24 cellular contexts compared by ENCODE assay signal in genomic region chrX:17968367-17968766, GRCh38.
DNase-seq lines count a peak whose midpoint lies in the region; ATAC-seq, FAIRE-seq and TF ChIP-seq lines count a peak whose summit lies in the region.
"Had no signal": no experiment of that assay in that cellular context is flagged by ENCODE, and none has a peak within 500 bp of the region (broad histone marks: within the 10 kb centered on the region; RNA-seq: fewer than 3 reads in every experiment).

No MANE protein-coding gene starts in this region.

- TF ChIP-seq EP300 in neural cell (conservative IDR thresholded peaks at IDR 0.05; ENCODE audit: poor library complexity, severe bottlenecking): peak; percentile 12

- peak overlapping the region; percentile 44 for H3K4me2 ChIP-seq in neural cell (ENCODE audit: low read length)
- H3K4me2 ChIP-seq: KMS-11 had no signal

- no peak for TF ChIP-seq POLR2A in GM12891 (IDR thresholded peaks at IDR 0.05; ENCODE audit: low read depth, low read length)

- no peaks in the 10 kb centered on the region for H3K36me3 ChIP-seq in neural cell (ENCODE audit: insufficient read depth, low read length)
- H3K36me3 ChIP-seq in mucosa of descending colon (ENCODE audit: low read depth): no peaks in the 10 kb centered on the region
- H3K36me3 ChIP-seq: cardiac muscle cell, thoracic aorta, vagina had no signal

- intact Hi-C loops in cardiac septum (cut with DNase I) (no loop called here), mucosa of descending colon (cut with DNase I, micrococcal nuclease) (no loop called here)

- TF ChIP-seq CTCF in neural cell (IDR thresholded peaks at IDR 0.05; ENCODE audit: poor library complexity, severe bottlenecking) (no peak), mucosa of descending colon (IDR thresholded peaks at IDR 0.05) (no peak)

- peak; percentile 44 for DNase-seq in NCI-H1092 (lab: John Stamatoyannopoulos, UW)
- DNase-seq in NCI-H187 treated with DMSO at 0.1 percent for 48 hours (lab: John Stamatoyannopoulos, UW): peak; percentile 45
- peak; percentile 92 for DNase-seq in NCI-H748 (lab: John Stamatoyannopoulos, UW; ENCODE audit: unreplicated experiment)
- DNase-seq in cardiac septum (ENCODE audit: low spot score): no peak
- DNase-seq in GM12891 (ENCODE audit: insufficient read length, low spot score): no peak
- no peak for DNase-seq in mucosa of descending colon
- DNase-seq: activated CD4-positive, alpha-beta T cell treated with anti-CD3 and anti-CD28 coated beads for 4 hours; activated naive CD4-positive, alpha-beta T cell treated with anti-CD3 and anti-CD28 coated beads, Interleukin-2, amount 10 ng/mL, durations not matched to agents 7 days and 5 days; activated T-cell treated with anti-CD3 and anti-CD28 coated beads, Interleukin-2, amount 50 U/mL, for 48 hours; amygdala; CD4-positive, alpha-beta T cell; dermis blood vessel endothelial cell; HCEC 1CT; kidney glomerular epithelial cell; nucleus accumbens; stimulated activated naive CD4-positive, alpha-beta T cell had no signal

- H3K27me3 ChIP-seq in neural cell (ENCODE audit: insufficient read depth, low read depth, low read length): no peaks in the 10 kb centered on the region
- H3K27me3 ChIP-seq: cardiac muscle cell, vagina had no signal

- no peaks in the 10 kb centered on the region for H3K4me1 ChIP-seq in mucosa of descending colon (ENCODE audit: low read depth)
- H3K4me1 ChIP-seq: vagina had no signal

- H3F3A ChIP-seq in neural cell (ENCODE audit: insufficient read depth, low read length, poor library complexity, severe bottlenecking): no peaks in the 10 kb centered on the region

- no peak for TF ChIP-seq RAD21 in neural cell (conservative IDR thresholded peaks at IDR 0.05)

- no peak overlapping the region for H2AFZ ChIP-seq in neural cell (ENCODE audit: low read depth, low read length)

- H3K27ac ChIP-seq in neural cell (ENCODE audit: low read length): peak overlapping the region; percentile 79
- H3K27ac ChIP-seq: cardiac muscle cell, KMS-11, thoracic aorta, vagina had no signal

- H3K9ac ChIP-seq in neural cell (ENCODE audit: low read length): peak overlapping the region; percentile 53
- H3K9ac ChIP-seq: KMS-11 had no signal

- FAIRE-seq in GM12891 (lab: Jason Lieb, UNC): no peak
- FAIRE-seq: HTR-8/SVneo, RCC 7860, small intestine had no signal

- no peaks in the 10 kb centered on the region for H3K79me2 ChIP-seq in neural cell (replicated peaks; ENCODE audit: insufficient read depth, low read length)

- H3K9me3 ChIP-seq in neural cell (ENCODE audit: low read length): no peaks in the 10 kb centered on the region
- H3K9me3 ChIP-seq in mucosa of descending colon: no peaks in the 10 kb centered on the region
- H3K9me3 ChIP-seq: thoracic aorta, vagina had no signal

- H4K20me1 ChIP-seq in neural cell (ENCODE audit: insufficient read depth): no peaks in the 10 kb centered on the region

- H3K4me3 ChIP-seq in neural cell (ENCODE audit: low read length) (peak overlapping the region; percentile 57), mucosa of descending colon (no peak overlapping the region)
- H3K4me3 ChIP-seq: cardiac muscle cell, thoracic aorta, vagina had no signal

- H3K9me2 ChIP-seq in neural cell (ENCODE audit: insufficient read depth, low read length): no peaks in the 10 kb centered on the region

- ATAC-seq in mucosa of descending colon: no peak

TF ChIP-seq in neural cell, 6 proteins besides CTCF, POLR2A, EP300 and RAD21:
- TF ChIP-seq EZH2 (IDR thresholded peaks at IDR 0.05; ENCODE audit: borderline replicate concordance, insufficient read depth, low read length, poor library complexity, severe bottlenecking): no peak
- peak; percentile 16 for TF ChIP-seq SMC3 (conservative IDR thresholded peaks at IDR 0.05; ENCODE audit: poor library complexity)
- TF ChIP-seq TAF1 (IDR thresholded peaks at IDR 0.05; ENCODE audit: low read depth): peak; percentile 52
- TF ChIP-seq, protein P1, sequence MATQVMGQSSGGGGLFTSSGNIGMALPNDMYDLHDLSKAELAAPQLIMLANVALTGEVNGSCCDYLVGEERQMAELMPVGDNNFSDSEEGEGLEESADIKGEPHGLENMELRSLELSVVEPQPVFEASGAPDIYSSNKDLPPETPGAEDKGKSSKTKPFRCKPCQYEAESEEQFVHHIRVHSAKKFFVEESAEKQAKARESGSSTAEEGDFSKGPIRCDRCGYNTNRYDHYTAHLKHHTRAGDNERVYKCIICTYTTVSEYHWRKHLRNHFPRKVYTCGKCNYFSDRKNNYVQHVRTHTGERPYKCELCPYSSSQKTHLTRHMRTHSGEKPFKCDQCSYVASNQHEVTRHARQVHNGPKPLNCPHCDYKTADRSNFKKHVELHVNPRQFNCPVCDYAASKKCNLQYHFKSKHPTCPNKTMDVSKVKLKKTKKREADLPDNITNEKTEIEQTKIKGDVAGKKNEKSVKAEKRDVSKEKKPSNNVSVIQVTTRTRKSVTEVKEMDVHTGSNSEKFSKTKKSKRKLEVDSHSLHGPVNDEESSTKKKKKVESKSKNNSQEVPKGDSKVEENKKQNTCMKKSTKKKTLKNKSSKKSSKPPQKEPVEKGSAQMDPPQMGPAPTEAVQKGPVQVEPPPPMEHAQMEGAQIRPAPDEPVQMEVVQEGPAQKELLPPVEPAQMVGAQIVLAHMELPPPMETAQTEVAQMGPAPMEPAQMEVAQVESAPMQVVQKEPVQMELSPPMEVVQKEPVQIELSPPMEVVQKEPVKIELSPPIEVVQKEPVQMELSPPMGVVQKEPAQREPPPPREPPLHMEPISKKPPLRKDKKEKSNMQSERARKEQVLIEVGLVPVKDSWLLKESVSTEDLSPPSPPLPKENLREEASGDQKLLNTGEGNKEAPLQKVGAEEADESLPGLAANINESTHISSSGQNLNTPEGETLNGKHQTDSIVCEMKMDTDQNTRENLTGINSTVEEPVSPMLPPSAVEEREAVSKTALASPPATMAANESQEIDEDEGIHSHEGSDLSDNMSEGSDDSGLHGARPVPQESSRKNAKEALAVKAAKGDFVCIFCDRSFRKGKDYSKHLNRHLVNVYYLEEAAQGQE (IDR thresholded peaks at IDR 0.05; ENCODE audit: borderline replicate concordance): no peak
- TF ChIP-seq MXI1 (conservative IDR thresholded peaks at IDR 0.05; ENCODE audit: poor library complexity, severe bottlenecking): no peak
- peak; percentile 41 for TF ChIP-seq POLR2AphosphoS5 (IDR thresholded peaks at IDR 0.05)
TF ChIP-seq in neural cell: peak in this region for 3.

TF ChIP-seq in GM12891, 5 proteins besides CTCF, POLR2A, EP300 and RAD21:
- TF ChIP-seq PAX5 (IDR thresholded peaks at IDR 0.05; ENCODE audit: insufficient read depth, low read length, severe bottlenecking): no peak
- no peak for TF ChIP-seq POLR2AphosphoS5 (IDR thresholded peaks at IDR 0.05; ENCODE audit: low read depth, low read length)
- no peak for TF ChIP-seq POU2F2 (IDR thresholded peaks at IDR 0.05; ENCODE audit: low read depth, low read length)
TF ChIP-seq in GM12891: peak in this region for 0.

Comparison
In these comparisons a context has a peak if more than half of its experiments do, and no peak if none do; other contexts are left out.
1. DNase-seq: peak in NCI-H1092 (single experiment), NCI-H187 treated with DMSO at 0.1 percent for 48 hours (single experiment) and NCI-H748 (single experiment); none in cardiac septum (single experiment), GM12891 (single experiment) and mucosa of descending colon (0 of 3).